ENCODE assay signal across 35 cellular contexts in genomic region chr2:106878206-106878605, GRCh38. TPM values are rescaled to one million over a fixed set of nuclear protein-coding genes. Genes with fewer than 3 reads are reported as not detected.
"Had no signal": no experiment of that assay in that cellular context is flagged by ENCODE, and none has a peak within 500 bp of the region (broad histone marks: within the 10 kb centered on the region; RNA-seq: fewer than 3 reads in every experiment).

No MANE protein-coding gene starts in this region.

- H3K9me3 ChIP-seq: adrenal gland, ascending aorta, body of pancreas, breast epithelium had no signal

- DNase-seq: activated effector memory CD4-positive, alpha-beta T cell treated with anti-CD3 and anti-CD28 coated beads, Interleukin-2, amount 50 U/mL, for 16 hours; activated effector memory CD4-positive, alpha-beta T cell treated with Interleukin-2 at 50 U/mL for 16 hours; activated gamma-delta T cell; activated gamma-delta T cell treated with Interleukin-2 at 50 U/mL for 16 hours; activated naive CD4-positive, alpha-beta T cell; activated naive CD4-positive, alpha-beta T cell treated with anti-CD3 and anti-CD28 coated beads for 36 hours; activated naive CD4-positive, alpha-beta T cell treated with anti-CD3 and anti-CD28 coated beads, Interleukin-2, amount 10 ng/mL, durations not matched to agents 7 days and 5 days; activated naive CD4-positive, alpha-beta T cell treated with anti-CD3 and anti-CD28 coated beads, Interleukin-2, amount 50 U/mL, for 16 hours; activated naive CD4-positive, alpha-beta T cell treated with Interleukin-2 at 50 U/mL for 16 hours; activated naive CD8-positive, alpha-beta T cell treated with anti-CD3 and anti-CD28 coated beads for 36 hours; activated naive CD8-positive, alpha-beta T cell treated with anti-CD3 and anti-CD28 coated beads, Interleukin-2, amount 10 ng/mL, durations not matched to agents 7 days and 5 days; activated naive CD8-positive, alpha-beta T cell treated with anti-CD3 and anti-CD28 coated beads, Interleukin-2, amount 50 U/mL, for 24 hours; activated T-cell treated with anti-CD3 and anti-CD28 coated beads, Interleukin-2, amount 50 U/mL, for 1 hour; activated T-cell treated with anti-CD3 and anti-CD28 coated beads, Interleukin-2, amount 50 U/mL, for 24 hours; activated T-cell treated with anti-CD3 and anti-CD28 coated beads, Interleukin-2, amount 50 U/mL, for 4 hours; activated T-cell treated with anti-CD3 and anti-CD28 coated beads, Interleukin-2, amount 50 U/mL, for 48 hours; activated T-cell treated with anti-CD3 and anti-CD28 coated beads, Interleukin-2, amount 50 U/mL, for 72 hours; adrenal gland; amniotic stem cell; amygdala; anterior cingulate cortex; aorta; body of pancreas; brain microvascular endothelial cell; caudate nucleus; central memory CD4-positive, alpha-beta T cell; cerebellar nuclear complex had no signal

- H3K27me3 ChIP-seq: adrenal gland, ascending aorta, body of pancreas, brain microvascular endothelial cell had no signal

- H3K36me3 ChIP-seq: adrenal gland, ascending aorta, brain microvascular endothelial cell, breast epithelium, cardiac muscle cell had no signal

- H3K27ac ChIP-seq: adrenal gland, body of pancreas, brain microvascular endothelial cell, breast epithelium, cardiac muscle cell had no signal

- ATAC-seq: activated naive CD4-positive, alpha-beta T cell treated with anti-CD3 and anti-CD28 coated beads, Interleukin-2, amount 50 U/mL, for 72 hours; activated naive CD8-positive, alpha-beta T cell treated with anti-CD3 and anti-CD28 coated beads, Interleukin-2, amount 50 U/mL, for 24 hours; activated T-cell treated with anti-CD3 and anti-CD28 coated beads, Interleukin-2, amount 50 U/mL, for 4 hours; activated T-cell treated with anti-CD3 and anti-CD28 coated beads, Interleukin-2, amount 50 U/mL, for 72 hours; activated T-helper 17 cell treated with anti-CD3 and anti-CD28 coated beads, Interleukin-2, amount 50 U/mL, for 72 hours; body of pancreas had no signal

- H3K4me3 ChIP-seq: adrenal gland, ascending aorta, body of pancreas, breast epithelium, cardiac muscle cell had no signal

- H3K4me1 ChIP-seq: adrenal gland, body of pancreas, breast epithelium had no signal

RNA-seq across cellular contexts. Expression of gene ST6GAL2, which starts 7.8 kb away (rescaled TPM):
- total RNA-seq: activated naive CD4-positive, alpha-beta T cell treated with anti-CD3 and anti-CD28 coated beads for 36 hours; activated naive CD4-positive, alpha-beta T cell treated with anti-CD3 and anti-CD28 coated beads, Interleukin-2, amount 50 U/mL, for 72 hours; activated naive CD8-positive, alpha-beta T cell treated with anti-CD3 and anti-CD28 coated beads for 36 hours; activated naive CD8-positive, alpha-beta T cell treated with anti-CD3 and anti-CD28 coated beads, Interleukin-2, amount 10 ng/mL, durations not matched to agents 7 days and 5 days; activated T-cell treated with anti-CD3 and anti-CD28 coated beads, Interleukin-2, amount 50 U/mL, for 4 hours; activated T-cell treated with anti-CD3 and anti-CD28 coated beads, Interleukin-2, amount 50 U/mL, for 72 hours; activated T-helper 1 cell treated with anti-CD3 and anti-CD28 coated beads, Interleukin-12 subunit alpha, Interleukin-12 subunit beta, Interleukin-2, Interleukin-4 antibody, amounts not matched to agents 30 ng/mL and 10 ng/mL and 1 ng/mL, durations not matched to agents 14 hours and 24 hours and 36 hours; activated T-helper 17 cell treated with anti-CD3 and anti-CD28 coated beads, Interleukin-2, amount 50 U/mL, for 72 hours; activated T-helper 2 cell treated with anti-CD3 and anti-CD28 coated beads, Interferon-gamma antibody, Interleukin-2, Interleukin-4, amounts not matched to agents 10 μg/mL and 5 μg/mL and 100 μg/mL, durations not matched to agents 14 hours and 24 hours and 36 hours; bronchial epithelial cell had no signal
